In the genomic region with DNA sequence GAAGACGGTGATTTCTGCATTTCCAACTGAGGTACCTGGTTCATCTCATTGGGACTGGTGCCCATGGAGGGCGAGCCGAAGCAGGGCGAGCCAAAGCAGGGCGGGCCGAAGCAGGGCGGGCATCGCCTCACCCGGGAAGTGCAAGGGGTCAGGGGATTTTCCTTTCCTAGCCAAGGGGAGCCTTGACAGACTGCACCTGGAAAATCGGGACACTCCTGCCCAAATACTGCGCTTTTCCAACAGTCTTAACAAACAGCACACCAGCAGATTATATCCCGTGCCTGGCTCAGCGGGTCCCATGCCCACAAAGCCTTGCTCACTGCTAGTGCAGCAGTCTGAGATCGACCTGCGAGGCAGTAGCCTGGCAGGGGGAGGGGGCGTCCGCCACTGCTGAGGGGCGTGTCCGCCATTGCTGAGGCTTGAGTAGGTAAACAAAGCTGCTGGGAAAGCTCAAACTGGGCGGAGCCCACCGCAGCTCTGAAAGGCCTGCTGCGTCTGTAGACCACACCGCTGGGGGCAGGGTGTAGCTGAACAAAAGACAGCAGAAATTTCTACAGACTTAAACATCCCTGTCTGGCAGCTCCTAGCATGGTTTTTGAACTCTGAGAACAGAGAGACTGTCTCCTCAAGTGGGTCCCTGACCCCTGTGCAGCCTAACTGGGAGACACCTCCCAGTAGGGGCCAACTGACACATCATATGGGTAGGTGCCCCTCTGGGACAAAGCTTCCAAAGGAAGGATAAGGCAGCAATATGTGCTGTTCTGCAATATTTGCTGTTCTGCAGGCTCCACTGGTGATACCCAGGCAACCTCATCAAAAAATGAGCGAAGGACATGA, we compare ENCODE assay signal across 1 cellular context.
TF ChIP-seq lines count a peak whose summit lies in the region.

No MANE protein-coding gene starts in this region.

TF ChIP-seq in HepG2, 621 proteins besides CTCF, POLR2A, EP300 and RAD21 (continued from another document and continues in another):
- TF ChIP-seq, protein P1, sequence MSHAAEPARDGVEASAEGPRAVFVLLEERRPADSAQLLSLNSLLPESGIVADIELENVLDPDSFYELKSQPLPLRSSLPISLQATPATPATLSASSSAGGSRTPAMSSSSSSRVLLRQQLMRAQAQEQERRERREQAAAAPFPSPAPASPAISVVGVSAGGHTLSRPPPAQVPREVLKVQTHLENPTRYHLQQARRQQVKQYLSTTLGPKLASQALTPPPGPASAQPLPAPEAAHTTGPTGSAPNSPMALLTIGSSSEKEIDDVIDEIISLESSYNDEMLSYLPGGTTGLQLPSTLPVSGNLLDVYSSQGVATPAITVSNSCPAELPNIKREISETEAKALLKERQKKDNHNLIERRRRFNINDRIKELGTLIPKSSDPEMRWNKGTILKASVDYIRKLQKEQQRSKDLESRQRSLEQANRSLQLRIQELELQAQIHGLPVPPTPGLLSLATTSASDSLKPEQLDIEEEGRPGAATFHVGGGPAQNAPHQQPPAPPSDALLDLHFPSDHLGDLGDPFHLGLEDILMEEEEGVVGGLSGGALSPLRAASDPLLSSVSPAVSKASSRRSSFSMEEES (CRISPR knock-in tag; IDR thresholded peaks at IDR 0.05) = no peak
- TF ChIP-seq ZC3H4 (CRISPR knock-in tag; IDR thresholded peaks at IDR 0.05; ENCODE audit: borderline replicate concordance) (no peak), CBX2 (IDR thresholded peaks at IDR 0.05; ENCODE audit: low read depth, low read length) (no peak), CBX2 (CRISPR knock-in tag; IDR thresholded peaks at IDR 0.05; ENCODE audit: low read depth) (no peak), ZNF709 (CRISPR knock-in tag; IDR thresholded peaks at IDR 0.05) (no peak), ZNF549 (CRISPR knock-in tag; IDR thresholded peaks at IDR 0.05) (no peak), ZNF136 (CRISPR knock-in tag; IDR thresholded peaks at IDR 0.05; ENCODE audit: low read depth) (no peak; the same call in none of the 2 replicates), TGIF2 (CRISPR knock-in tag; IDR thresholded peaks at IDR 0.05) (no peak), PITX1 (CRISPR knock-in tag; IDR thresholded peaks at IDR 0.05) (peak; percentile 68; the same call in 1 of the 2 replicates), SKI (IDR thresholded peaks at IDR 0.05; ENCODE audit: partially characterized antibody) (peak; percentile 55), ZBTB7B (CRISPR knock-in tag; IDR thresholded peaks at IDR 0.05) (peak; percentile 66), YY1 (IDR thresholded peaks at IDR 0.05; ENCODE audit: insufficient read depth, insufficient replicate concordance, low read depth, low read length) (peak; percentile 90), FOSL2 (CRISPR knock-in tag; IDR thresholded peaks at IDR 0.05) (no peak), SIN3B (IDR thresholded peaks at IDR 0.05; ENCODE audit: low read length) (no peak), MTA3 (CRISPR knock-in tag; IDR thresholded peaks at IDR 0.05) (no peak), U2AF1 (optimal IDR thresholded peaks at IDR 0.05; ENCODE audit: low read depth, low read length) (no peak), ZNF773 (CRISPR knock-in tag; IDR thresholded peaks at IDR 0.05; ENCODE audit: borderline replicate concordance) (no peak), ZNF768 (CRISPR knock-in tag; IDR thresholded peaks at IDR 0.05) (peak; percentile 67), FOXM1 (CRISPR knock-in tag; IDR thresholded peaks at IDR 0.05) (no peak), ZNF501 (CRISPR knock-in tag; IDR thresholded peaks at IDR 0.05) (peak; percentile 80), TOE1 (CRISPR knock-in tag; IDR thresholded peaks at IDR 0.05) (no peak), JARID2 (CRISPR knock-in tag; IDR thresholded peaks at IDR 0.05; ENCODE audit: insufficient replicate concordance) (peak; percentile 73)
- TF ChIP-seq, protein P2, sequence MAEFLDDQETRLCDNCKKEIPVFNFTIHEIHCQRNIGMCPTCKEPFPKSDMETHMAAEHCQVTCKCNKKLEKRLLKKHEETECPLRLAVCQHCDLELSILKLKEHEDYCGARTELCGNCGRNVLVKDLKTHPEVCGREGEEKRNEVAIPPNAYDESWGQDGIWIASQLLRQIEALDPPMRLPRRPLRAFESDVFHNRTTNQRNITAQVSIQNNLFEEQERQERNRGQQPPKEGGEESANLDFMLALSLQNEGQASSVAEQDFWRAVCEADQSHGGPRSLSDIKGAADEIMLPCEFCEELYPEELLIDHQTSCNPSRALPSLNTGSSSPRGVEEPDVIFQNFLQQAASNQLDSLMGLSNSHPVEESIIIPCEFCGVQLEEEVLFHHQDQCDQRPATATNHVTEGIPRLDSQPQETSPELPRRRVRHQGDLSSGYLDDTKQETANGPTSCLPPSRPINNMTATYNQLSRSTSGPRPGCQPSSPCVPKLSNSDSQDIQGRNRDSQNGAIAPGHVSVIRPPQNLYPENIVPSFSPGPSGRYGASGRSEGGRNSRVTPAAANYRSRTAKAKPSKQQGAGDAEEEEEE (CRISPR knock-in tag; IDR thresholded peaks at IDR 0.05; ENCODE audit: borderline replicate concordance) = no peak
- TF ChIP-seq, protein P3, sequence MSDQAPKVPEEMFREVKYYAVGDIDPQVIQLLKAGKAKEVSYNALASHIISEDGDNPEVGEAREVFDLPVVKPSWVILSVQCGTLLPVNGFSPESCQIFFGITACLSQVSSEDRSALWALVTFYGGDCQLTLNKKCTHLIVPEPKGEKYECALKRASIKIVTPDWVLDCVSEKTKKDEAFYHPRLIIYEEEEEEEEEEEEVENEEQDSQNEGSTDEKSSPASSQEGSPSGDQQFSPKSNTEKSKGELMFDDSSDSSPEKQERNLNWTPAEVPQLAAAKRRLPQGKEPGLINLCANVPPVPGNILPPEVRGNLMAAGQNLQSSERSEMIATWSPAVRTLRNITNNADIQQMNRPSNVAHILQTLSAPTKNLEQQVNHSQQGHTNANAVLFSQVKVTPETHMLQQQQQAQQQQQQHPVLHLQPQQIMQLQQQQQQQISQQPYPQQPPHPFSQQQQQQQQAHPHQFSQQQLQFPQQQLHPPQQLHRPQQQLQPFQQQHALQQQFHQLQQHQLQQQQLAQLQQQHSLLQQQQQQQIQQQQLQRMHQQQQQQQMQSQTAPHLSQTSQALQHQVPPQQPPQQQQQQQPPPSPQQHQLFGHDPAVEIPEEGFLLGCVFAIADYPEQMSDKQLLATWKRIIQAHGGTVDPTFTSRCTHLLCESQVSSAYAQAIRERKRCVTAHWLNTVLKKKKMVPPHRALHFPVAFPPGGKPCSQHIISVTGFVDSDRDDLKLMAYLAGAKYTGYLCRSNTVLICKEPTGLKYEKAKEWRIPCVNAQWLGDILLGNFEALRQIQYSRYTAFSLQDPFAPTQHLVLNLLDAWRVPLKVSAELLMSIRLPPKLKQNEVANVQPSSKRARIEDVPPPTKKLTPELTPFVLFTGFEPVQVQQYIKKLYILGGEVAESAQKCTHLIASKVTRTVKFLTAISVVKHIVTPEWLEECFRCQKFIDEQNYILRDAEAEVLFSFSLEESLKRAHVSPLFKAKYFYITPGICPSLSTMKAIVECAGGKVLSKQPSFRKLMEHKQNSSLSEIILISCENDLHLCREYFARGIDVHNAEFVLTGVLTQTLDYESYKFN (CRISPR knock-in tag; conservative IDR thresholded peaks at IDR 0.05) = peak; percentile 70
- TF ChIP-seq, protein P4, sequence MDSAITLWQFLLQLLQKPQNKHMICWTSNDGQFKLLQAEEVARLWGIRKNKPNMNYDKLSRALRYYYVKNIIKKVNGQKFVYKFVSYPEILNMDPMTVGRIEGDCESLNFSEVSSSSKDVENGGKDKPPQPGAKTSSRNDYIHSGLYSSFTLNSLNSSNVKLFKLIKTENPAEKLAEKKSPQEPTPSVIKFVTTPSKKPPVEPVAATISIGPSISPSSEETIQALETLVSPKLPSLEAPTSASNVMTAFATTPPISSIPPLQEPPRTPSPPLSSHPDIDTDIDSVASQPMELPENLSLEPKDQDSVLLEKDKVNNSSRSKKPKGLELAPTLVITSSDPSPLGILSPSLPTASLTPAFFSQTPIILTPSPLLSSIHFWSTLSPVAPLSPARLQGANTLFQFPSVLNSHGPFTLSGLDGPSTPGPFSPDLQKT (CRISPR knock-in tag; IDR thresholded peaks at IDR 0.05; ENCODE audit: borderline replicate concordance) = 0 out of 2 replicates have a peak, but pooled peaks have one; percentile 39
- TF ChIP-seq, protein P5, sequence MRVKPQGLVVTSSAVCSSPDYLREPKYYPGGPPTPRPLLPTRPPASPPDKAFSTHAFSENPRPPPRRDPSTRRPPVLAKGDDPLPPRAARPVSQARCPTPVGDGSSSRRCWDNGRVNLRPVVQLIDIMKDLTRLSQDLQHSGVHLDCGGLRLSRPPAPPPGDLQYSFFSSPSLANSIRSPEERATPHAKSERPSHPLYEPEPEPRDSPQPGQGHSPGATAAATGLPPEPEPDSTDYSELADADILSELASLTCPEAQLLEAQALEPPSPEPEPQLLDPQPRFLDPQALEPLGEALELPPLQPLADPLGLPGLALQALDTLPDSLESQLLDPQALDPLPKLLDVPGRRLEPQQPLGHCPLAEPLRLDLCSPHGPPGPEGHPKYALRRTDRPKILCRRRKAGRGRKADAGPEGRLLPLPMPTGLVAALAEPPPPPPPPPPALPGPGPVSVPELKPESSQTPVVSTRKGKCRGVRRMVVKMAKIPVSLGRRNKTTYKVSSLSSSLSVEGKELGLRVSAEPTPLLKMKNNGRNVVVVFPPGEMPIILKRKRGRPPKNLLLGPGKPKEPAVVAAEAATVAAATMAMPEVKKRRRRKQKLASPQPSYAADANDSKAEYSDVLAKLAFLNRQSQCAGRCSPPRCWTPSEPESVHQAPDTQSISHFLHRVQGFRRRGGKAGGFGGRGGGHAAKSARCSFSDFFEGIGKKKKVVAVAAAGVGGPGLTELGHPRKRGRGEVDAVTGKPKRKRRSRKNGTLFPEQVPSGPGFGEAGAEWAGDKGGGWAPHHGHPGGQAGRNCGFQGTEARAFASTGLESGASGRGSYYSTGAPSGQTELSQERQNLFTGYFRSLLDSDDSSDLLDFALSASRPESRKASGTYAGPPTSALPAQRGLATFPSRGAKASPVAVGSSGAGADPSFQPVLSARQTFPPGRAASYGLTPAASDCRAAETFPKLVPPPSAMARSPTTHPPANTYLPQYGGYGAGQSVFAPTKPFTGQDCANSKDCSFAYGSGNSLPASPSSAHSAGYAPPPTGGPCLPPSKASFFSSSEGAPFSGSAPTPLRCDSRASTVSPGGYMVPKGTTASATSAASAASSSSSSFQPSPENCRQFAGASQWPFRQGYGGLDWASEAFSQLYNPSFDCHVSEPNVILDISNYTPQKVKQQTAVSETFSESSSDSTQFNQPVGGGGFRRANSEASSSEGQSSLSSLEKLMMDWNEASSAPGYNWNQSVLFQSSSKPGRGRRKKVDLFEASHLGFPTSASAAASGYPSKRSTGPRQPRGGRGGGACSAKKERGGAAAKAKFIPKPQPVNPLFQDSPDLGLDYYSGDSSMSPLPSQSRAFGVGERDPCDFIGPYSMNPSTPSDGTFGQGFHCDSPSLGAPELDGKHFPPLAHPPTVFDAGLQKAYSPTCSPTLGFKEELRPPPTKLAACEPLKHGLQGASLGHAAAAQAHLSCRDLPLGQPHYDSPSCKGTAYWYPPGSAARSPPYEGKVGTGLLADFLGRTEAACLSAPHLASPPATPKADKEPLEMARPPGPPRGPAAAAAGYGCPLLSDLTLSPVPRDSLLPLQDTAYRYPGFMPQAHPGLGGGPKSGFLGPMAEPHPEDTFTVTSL (CRISPR knock-in tag; IDR thresholded peaks at IDR 0.05; ENCODE audit: borderline replicate concordance) = no peak; the same call in 1 of the 2 replicates
- TF ChIP-seq, protein P6, sequence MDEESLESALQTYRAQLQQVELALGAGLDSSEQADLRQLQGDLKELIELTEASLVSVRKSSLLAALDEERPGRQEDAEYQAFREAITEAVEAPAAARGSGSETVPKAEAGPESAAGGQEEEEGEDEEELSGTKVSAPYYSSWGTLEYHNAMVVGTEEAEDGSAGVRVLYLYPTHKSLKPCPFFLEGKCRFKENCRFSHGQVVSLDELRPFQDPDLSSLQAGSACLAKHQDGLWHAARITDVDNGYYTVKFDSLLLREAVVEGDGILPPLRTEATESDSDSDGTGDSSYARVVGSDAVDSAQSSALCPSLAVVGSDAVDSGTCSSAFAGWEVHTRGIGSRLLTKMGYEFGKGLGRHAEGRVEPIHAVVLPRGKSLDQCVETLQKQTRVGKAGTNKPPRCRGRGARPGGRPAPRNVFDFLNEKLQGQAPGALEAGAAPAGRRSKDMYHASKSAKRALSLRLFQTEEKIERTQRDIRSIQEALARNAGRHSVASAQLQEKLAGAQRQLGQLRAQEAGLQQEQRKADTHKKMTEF (CRISPR knock-in tag; IDR thresholded peaks at IDR 0.05) = peak; percentile 85; the same call in 1 of the 2 replicates
- TF ChIP-seq, protein P7, sequence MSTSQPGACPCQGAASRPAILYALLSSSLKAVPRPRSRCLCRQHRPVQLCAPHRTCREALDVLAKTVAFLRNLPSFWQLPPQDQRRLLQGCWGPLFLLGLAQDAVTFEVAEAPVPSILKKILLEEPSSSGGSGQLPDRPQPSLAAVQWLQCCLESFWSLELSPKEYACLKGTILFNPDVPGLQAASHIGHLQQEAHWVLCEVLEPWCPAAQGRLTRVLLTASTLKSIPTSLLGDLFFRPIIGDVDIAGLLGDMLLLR (CRISPR knock-in tag; IDR thresholded peaks at IDR 0.05) = no peak
- TF ChIP-seq, protein P8, sequence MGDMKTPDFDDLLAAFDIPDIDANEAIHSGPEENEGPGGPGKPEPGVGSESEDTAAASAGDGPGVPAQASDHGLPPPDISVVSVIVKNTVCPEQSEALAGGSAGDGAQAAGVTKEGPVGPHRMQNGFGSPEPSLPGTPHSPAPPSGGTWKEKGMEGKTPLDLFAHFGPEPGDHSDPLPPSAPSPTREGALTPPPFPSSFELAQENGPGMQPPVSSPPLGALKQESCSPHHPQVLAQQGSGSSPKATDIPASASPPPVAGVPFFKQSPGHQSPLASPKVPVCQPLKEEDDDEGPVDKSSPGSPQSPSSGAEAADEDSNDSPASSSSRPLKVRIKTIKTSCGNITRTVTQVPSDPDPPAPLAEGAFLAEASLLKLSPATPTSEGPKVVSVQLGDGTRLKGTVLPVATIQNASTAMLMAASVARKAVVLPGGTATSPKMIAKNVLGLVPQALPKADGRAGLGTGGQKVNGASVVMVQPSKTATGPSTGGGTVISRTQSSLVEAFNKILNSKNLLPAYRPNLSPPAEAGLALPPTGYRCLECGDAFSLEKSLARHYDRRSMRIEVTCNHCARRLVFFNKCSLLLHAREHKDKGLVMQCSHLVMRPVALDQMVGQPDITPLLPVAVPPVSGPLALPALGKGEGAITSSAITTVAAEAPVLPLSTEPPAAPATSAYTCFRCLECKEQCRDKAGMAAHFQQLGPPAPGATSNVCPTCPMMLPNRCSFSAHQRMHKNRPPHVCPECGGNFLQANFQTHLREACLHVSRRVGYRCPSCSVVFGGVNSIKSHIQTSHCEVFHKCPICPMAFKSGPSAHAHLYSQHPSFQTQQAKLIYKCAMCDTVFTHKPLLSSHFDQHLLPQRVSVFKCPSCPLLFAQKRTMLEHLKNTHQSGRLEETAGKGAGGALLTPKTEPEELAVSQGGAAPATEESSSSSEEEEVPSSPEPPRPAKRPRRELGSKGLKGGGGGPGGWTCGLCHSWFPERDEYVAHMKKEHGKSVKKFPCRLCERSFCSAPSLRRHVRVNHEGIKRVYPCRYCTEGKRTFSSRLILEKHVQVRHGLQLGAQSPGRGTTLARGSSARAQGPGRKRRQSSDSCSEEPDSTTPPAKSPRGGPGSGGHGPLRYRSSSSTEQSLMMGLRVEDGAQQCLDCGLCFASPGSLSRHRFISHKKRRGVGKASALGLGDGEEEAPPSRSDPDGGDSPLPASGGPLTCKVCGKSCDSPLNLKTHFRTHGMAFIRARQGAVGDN (CRISPR knock-in tag; IDR thresholded peaks at IDR 0.05) = peak; percentile 90
- TF ChIP-seq, protein P9, sequence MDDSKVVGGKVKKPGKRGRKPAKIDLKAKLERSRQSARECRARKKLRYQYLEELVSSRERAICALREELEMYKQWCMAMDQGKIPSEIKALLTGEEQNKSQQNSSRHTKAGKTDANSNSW (CRISPR knock-in tag; IDR thresholded peaks at IDR 0.05; ENCODE audit: borderline replicate concordance) = no peak
